ENCODE assay signal across 20 cellular contexts in the genomic region with DNA sequence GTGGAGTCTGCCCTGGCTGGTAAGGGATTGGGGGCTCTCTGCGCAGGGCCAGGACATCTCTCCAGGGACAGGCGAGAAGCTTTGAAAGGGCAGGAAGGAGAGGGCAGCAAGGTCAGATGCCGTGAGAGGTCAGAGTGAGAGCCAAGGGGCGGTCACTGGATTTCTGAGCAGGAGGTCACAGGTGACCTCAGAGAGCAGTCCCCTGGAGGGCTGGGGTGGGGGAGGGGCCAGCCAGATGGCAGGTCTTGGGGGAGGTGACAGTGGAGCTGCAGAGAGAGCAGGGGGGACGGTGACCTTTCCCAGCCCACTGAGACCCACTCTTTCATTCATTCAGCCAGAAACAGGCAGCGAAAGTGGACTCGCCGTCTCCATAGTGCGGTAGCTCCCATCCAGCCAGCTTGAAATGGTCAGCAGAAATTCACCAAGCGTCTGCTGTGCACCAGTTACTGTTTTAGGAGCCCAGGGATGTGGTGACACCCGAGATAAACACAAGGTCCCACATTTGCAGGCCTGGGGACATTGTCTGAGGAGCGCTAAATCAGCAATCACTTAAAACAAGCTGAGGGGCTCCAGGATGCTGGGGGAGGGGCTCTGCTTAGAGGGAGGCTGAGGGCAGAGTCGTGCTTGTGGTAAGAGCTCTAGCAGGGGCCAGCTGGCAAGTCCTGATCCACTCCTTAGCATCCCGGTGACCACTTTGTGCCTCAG. TPM values are rescaled to one million over a fixed set of nuclear protein-coding genes. Genes with fewer than 3 reads are reported as not detected.
DNase-seq lines count a peak whose midpoint lies in the region; ATAC-seq and TF ChIP-seq lines count a peak whose summit lies in the region.
"Had no signal": no experiment of that assay in that cellular context is flagged by ENCODE, and none has a peak within 500 bp of the region (broad histone marks: within the 10 kb centered on the region; RNA-seq: fewer than 3 reads in every experiment).

No MANE protein-coding gene starts in this region.

- H3K27ac ChIP-seq in H9 (ENCODE audit: insufficient read length, low read depth, low read length) (peak overlapping the region; percentile 12), SK-N-MC (peak overlapping the region; percentile 68; the same call in 1 of the 2 replicates), right atrium auricular region (peak overlapping the region; percentile 33 to 68), osteoblast (ENCODE audit: low read depth, low read length) (no peak overlapping the region), transverse colon (no peak overlapping the region)
- H3K27ac ChIP-seq: esophagus squamous epithelium, upper lobe of left lung had no signal

- H3K27ac Mint-ChIP-seq in H9, result peak overlapping the region; percentile 88 to 97 (median 94)
- H3K27ac Mint-ChIP-seq: activated T-helper 1 cell treated with anti-CD3 and anti-CD28 coated beads, Interleukin-12 subunit alpha, Interleukin-12 subunit beta, Interleukin-2, Interleukin-4 antibody, amounts not matched to agents 30 ng/mL and 10 ng/mL and 1 ng/mL, durations not matched to agents 14 hours and 24 hours and 36 hours had no signal

- no peak overlapping the region for H2BK20ac ChIP-seq in H9 (ENCODE audit: low read depth, low read length, poor library complexity, severe bottlenecking)

- H4K5ac ChIP-seq in H9 (ENCODE audit: insufficient read length, low read depth, low read length), result no peak overlapping the region

- peak overlapping the region; percentile 47 for H3K18ac ChIP-seq in H9 (ENCODE audit: insufficient read length, low read depth, low read length)

- H3K79me2 ChIP-seq in H9 (ENCODE audit: insufficient read depth, low read length) (peaks cover 26% of the 10 kb centered on the region; the same call in 1 of the 2 replicates), osteoblast (ENCODE audit: insufficient read depth, low read length) (peaks cover 87% of the 10 kb centered on the region)

- H3K36me3 ChIP-seq in SK-N-MC (ENCODE audit: insufficient read depth, low read length), result no peaks in the 10 kb centered on the region
- H3K36me3 ChIP-seq in right atrium auricular region, result no peaks in the 10 kb centered on the region
- H3K36me3 ChIP-seq in osteoblast (ENCODE audit: insufficient read depth, low read length), result no peaks in the 10 kb centered on the region
- H3K36me3 ChIP-seq in transverse colon, result no peaks in the 10 kb centered on the region
- H3K36me3 ChIP-seq: upper lobe of left lung had no signal

- no peak overlapping the region for H3K14ac ChIP-seq in H9 (ENCODE audit: insufficient read depth, low read length)

- H2BK15ac ChIP-seq in H9 (ENCODE audit: low read depth, low read length), result 0 out of 2 replicates have a peak overlapping the region, but pooled peaks have one; percentile 29

- no peak overlapping the region for H3K4ac ChIP-seq in H9 (ENCODE audit: low read depth, low read length)

- no peak for TF ChIP-seq POLR2A in transverse colon (IDR thresholded peaks at IDR 0.05)

- no peak overlapping the region for H2BK5ac ChIP-seq in H9 (ENCODE audit: insufficient read length, low read length)

- intact Hi-C loops in transverse colon (cut with DNase I; ENCODE audit: low total_unique reads), result no loop called here

- no peak overlapping the region for H3K56ac ChIP-seq in H9 (ENCODE audit: insufficient read length, low read depth, low read length)

- in situ Hi-C loops in transverse colon (cut with MboI; ENCODE audit: low pct_ligation_motif_present in 1 of 4, low pct_unique_long_range_greater_than_20kb in 1 of 4, low sequenced_read_pairs in 3 of 4), result no loop called here

- TF ChIP-seq EP300 in transverse colon (IDR thresholded peaks at IDR 0.05; ENCODE audit: low read depth), result no peak

- H3K27me3 ChIP-seq in H9 (ENCODE audit: insufficient read depth, low read length), result no peaks in the 10 kb centered on the region
- H3K27me3 ChIP-seq in right atrium auricular region, result no peaks in the 10 kb centered on the region
- H3K27me3 ChIP-seq in osteoblast (ENCODE audit: insufficient read depth, low read length), result no peaks in the 10 kb centered on the region
- no peaks in the 10 kb centered on the region for H3K27me3 ChIP-seq in transverse colon
- H3K27me3 ChIP-seq: esophagus squamous epithelium, upper lobe of left lung had no signal

- H4K8ac ChIP-seq in H9 (replicated peaks; ENCODE audit: insufficient read length, low read depth, low read length), result no peak overlapping the region

- no peak overlapping the region for H3K23ac ChIP-seq in H9 (ENCODE audit: insufficient read length, low read depth, low read length)

- WGBS in H9 (ENCODE audit: extremely low coverage, insufficient read length, low lambda C conversion rate), result no CpG with 5 or more reads among the region's 14 CpGs
- WGBS in transverse colon (ENCODE audit: low coverage in 1 of 2), 2 donors, result 83 to 100% methylated on average over 1 to 9 of the region's 14 CpGs

- H2AFZ ChIP-seq in H9 (ENCODE audit: low read length), result no peak overlapping the region
- no peak overlapping the region for H2AFZ ChIP-seq in osteoblast (ENCODE audit: low read length)

- DNase-seq in H9 (peak; percentile 61), SK-N-MC (ENCODE audit: low read depth, low spot score) (no peak), right atrium auricular region (ENCODE audit: low spot score) (no peak), osteoblast (ENCODE audit: insufficient read length, low spot score, missing footprints) (peak; percentile 48), transverse colon (no peak)
- DNase-seq: activated CD8-positive, alpha-beta memory T cell treated with anti-CD3 and anti-CD28 coated beads for 24 hours; effector CD4-positive, alpha-beta T cell; esophagus squamous epithelium; head of caudate nucleus; KG1; kidney glomerular epithelial cell; NCI-H1048; NCI-H2107; NCI-H526 treated with DMSO at 0.1 percent for 48 hours; stimulated activated naive CD4-positive, alpha-beta T cell treated with Interleukin-2 at 50 U/mL for 16 hours; upper lobe of left lung had no signal

- no peak overlapping the region for H2BK120ac ChIP-seq in H9 (ENCODE audit: low read depth, low read length, poor library complexity, severe bottlenecking)

- H3K4me3 Mint-ChIP-seq in H9, result peak overlapping the region in 1 of 2 experiments; percentile 64; a peak in 3 of 5 replicates
- H3K4me3 Mint-ChIP-seq: activated T-helper 1 cell treated with anti-CD3 and anti-CD28 coated beads, Interleukin-12 subunit alpha, Interleukin-12 subunit beta, Interleukin-2, Interleukin-4 antibody, amounts not matched to agents 30 ng/mL and 10 ng/mL and 1 ng/mL, durations not matched to agents 14 hours and 24 hours and 36 hours had no signal

- H3K9me3 Mint-ChIP-seq in H9, result no peaks in the 10 kb centered on the region
- H3K9me3 Mint-ChIP-seq: activated T-helper 1 cell treated with anti-CD3 and anti-CD28 coated beads, Interleukin-12 subunit alpha, Interleukin-12 subunit beta, Interleukin-2, Interleukin-4 antibody, amounts not matched to agents 30 ng/mL and 10 ng/mL and 1 ng/mL, durations not matched to agents 14 hours and 24 hours and 36 hours had no signal

- H3K36me3 Mint-ChIP-seq in H9 (ENCODE audit: insufficient read depth in 1 of 3, low read depth in 3 of 3), result peaks cover 3 to 13% (median 5%) of the 10 kb centered on the region in 3 experiments; a peak in 4 of 7 replicates

- no peak overlapping the region for H2AK5ac ChIP-seq in H9 (ENCODE audit: insufficient read length, low read length)

- H3K4me1 Mint-ChIP-seq in H9, result peaks cover 52 to 66% of the 10 kb centered on the region in 2 experiments

- H4K91ac ChIP-seq in H9 (ENCODE audit: insufficient read length, low read depth, low read length), result no peak overlapping the region

- H2BK12ac ChIP-seq in H9 (ENCODE audit: insufficient read length, low read depth, low read length), result no peak overlapping the region

- H3K4me1 ChIP-seq in H9 (ENCODE audit: insufficient read depth, low read length) (peaks cover 16% of the 10 kb centered on the region; the same call in 1 of the 2 replicates), right atrium auricular region (peaks cover 0 to 65% of the 10 kb centered on the region in 2 donors), osteoblast (ENCODE audit: insufficient read depth, low read length) (no peaks in the 10 kb centered on the region), transverse colon (peaks cover 3 to 56% (median 34%) of the 10 kb centered on the region in 4 donors)

- H3K9me3 ChIP-seq in H9 (ENCODE audit: control insufficient read depth, low read depth, low read length) (no peaks in the 10 kb centered on the region), SK-N-MC (ENCODE audit: low read depth, low read length) (no peaks in the 10 kb centered on the region), right atrium auricular region (no peaks in the 10 kb centered on the region), osteoblast (ENCODE audit: low read depth, low read length) (no peaks in the 10 kb centered on the region), transverse colon (no peaks in the 10 kb centered on the region)
- H3K9me3 ChIP-seq: esophagus squamous epithelium, upper lobe of left lung had no signal

- no peaks in the 10 kb centered on the region for H3K23me2 ChIP-seq in H9 (ENCODE audit: insufficient read length, low read depth, low read length, poor library complexity, severe bottlenecking)

- peaks cover 2% of the 10 kb centered on the region for H3K79me1 ChIP-seq in H9 (ENCODE audit: insufficient read depth, low read depth, low read length, poor library complexity, severe bottlenecking)

- H3K27me3 Mint-ChIP-seq in H9 (ENCODE audit: low read depth), result no peaks in the 10 kb centered on the region

- ATAC-seq in HG03520 (IDR thresholded peaks at IDR 0.05; ENCODE audit: unreplicated experiment) (no peak), GM18498 (IDR thresholded peaks at IDR 0.05; ENCODE audit: unreplicated experiment) (no peak), HG03175 (IDR thresholded peaks at IDR 0.05; ENCODE audit: unreplicated experiment) (no peak)

- H3K9ac ChIP-seq in H9 (ENCODE audit: extremely low read depth, insufficient read length, low read length) (no peak overlapping the region), SK-N-MC (ENCODE audit: insufficient read length) (no peak overlapping the region)

- TF ChIP-seq CTCF in H9 (conservative IDR thresholded peaks at IDR 0.05) (no peak), right atrium auricular region (IDR thresholded peaks at IDR 0.05) (no peak), osteoblast (IDR thresholded peaks at IDR 0.05; ENCODE audit: extremely low read depth, low read depth, low read length) (no peak), transverse colon (IDR thresholded peaks at IDR 0.05) (no peak)

- peaks cover 3% of the 10 kb centered on the region for H4K20me1 ChIP-seq in H9 (ENCODE audit: control insufficient read depth, insufficient read depth, insufficient read length)
- peaks cover 47% of the 10 kb centered on the region for H4K20me1 ChIP-seq in osteoblast (ENCODE audit: insufficient read depth, low read length)

- no peak overlapping the region for H3T11ph ChIP-seq in H9 (ENCODE audit: low read length)

- H3K4me3 ChIP-seq in SK-N-MC (no peak overlapping the region), right atrium auricular region (no peak overlapping the region), osteoblast (ENCODE audit: insufficient read depth, low read length) (no peak overlapping the region), transverse colon (no peak overlapping the region)
- H3K4me3 ChIP-seq: esophagus squamous epithelium, upper lobe of left lung had no signal

- H3K4me2 ChIP-seq in H9 (ENCODE audit: insufficient read depth, insufficient read length, low read length) (peak overlapping the region; percentile 32), osteoblast (ENCODE audit: insufficient read depth, low read length) (no peak overlapping the region)

RNA-seq across cellular contexts. Expression of a gene that starts 10.2 kb away (rescaled TPM):
- total RNA-seq in H9 (2021) (111 and 113 TPM in 2 replicates), right atrium auricular region (10 to 100 TPM; 15.3 to 19.8 TPM), osteoblast (33.7 and 41.0 TPM in 2 replicates), transverse colon (10 to 100 TPM; 24.9 to 47.6 (median 35.6) TPM)

RNA-seq across cellular contexts. Expression of a gene that starts 33.3 kb away (rescaled TPM):
- total RNA-seq in H9 (2021) (0.20 TPM in 1 of 2 replicates, not detected in the other), right atrium auricular region (1 to 10 TPM in 1 of 2 donors, not detected in 1; 1.5 TPM), osteoblast (under 0.01 and 0.29 TPM in 2 replicates), transverse colon (1 to 10 TPM in 1 of 4 donors, under 1 TPM in 2, not detected in 1; 0.79 to 1.8 (median 0.96) TPM)

RNA-seq across cellular contexts. Expression of a gene that starts 45.5 kb away (rescaled TPM):
- total RNA-seq in H9 (2021) (32.1 and 32.3 TPM in 2 replicates), right atrium auricular region (10 to 100 TPM; 39.3 to 50.9 TPM), osteoblast (39.2 and 43.1 TPM in 2 replicates), transverse colon (10 to 100 TPM in 3 of 4 donors, 1 to 10 TPM in 1; 2.8 to 40.4 (median 24.4) TPM)

RNA-seq across cellular contexts. Expression of a gene that starts 46.9 kb away (rescaled TPM):
- total RNA-seq in H9 (2021) (58.2 and 60.2 TPM in 2 replicates), right atrium auricular region (10 to 100 TPM; 23.4 to 34.3 TPM), osteoblast (114 and 126 TPM in 2 replicates), transverse colon (100 to 1,000 TPM in 1 of 4 donors, 10 to 100 TPM in 3; 23.6 to 134 (median 58.4) TPM)

RNA-seq across cellular contexts. Expression of a gene that starts 47.1 kb away (rescaled TPM):
- total RNA-seq in H9 (2021), result 23.4 and 26.8 TPM in 2 replicates
- total RNA-seq in right atrium auricular region, result 10 to 100 TPM; 16.5 to 22.0 TPM
- total RNA-seq in osteoblast, result 31.8 and 34.8 TPM in 2 replicates
- 10 to 100 TPM; 40.0 to 45.3 (median 43.2) TPM for total RNA-seq in transverse colon

Comparison
In these comparisons a context has a peak if more than half of its experiments do, and no peak if none do; other contexts are left out.
1. DNase-seq: peak in H9 (single experiment) and osteoblast (single experiment); none in SK-N-MC (single experiment), right atrium auricular region (single experiment) and transverse colon (single experiment).
2. H3K27ac ChIP-seq: peak in H9 (single experiment), SK-N-MC (single experiment) and right atrium auricular region (2 of 2); none in osteoblast (single experiment) and transverse colon (0 of 4).